ENCODE assay signal across 19 cellular contexts in the genomic region with DNA sequence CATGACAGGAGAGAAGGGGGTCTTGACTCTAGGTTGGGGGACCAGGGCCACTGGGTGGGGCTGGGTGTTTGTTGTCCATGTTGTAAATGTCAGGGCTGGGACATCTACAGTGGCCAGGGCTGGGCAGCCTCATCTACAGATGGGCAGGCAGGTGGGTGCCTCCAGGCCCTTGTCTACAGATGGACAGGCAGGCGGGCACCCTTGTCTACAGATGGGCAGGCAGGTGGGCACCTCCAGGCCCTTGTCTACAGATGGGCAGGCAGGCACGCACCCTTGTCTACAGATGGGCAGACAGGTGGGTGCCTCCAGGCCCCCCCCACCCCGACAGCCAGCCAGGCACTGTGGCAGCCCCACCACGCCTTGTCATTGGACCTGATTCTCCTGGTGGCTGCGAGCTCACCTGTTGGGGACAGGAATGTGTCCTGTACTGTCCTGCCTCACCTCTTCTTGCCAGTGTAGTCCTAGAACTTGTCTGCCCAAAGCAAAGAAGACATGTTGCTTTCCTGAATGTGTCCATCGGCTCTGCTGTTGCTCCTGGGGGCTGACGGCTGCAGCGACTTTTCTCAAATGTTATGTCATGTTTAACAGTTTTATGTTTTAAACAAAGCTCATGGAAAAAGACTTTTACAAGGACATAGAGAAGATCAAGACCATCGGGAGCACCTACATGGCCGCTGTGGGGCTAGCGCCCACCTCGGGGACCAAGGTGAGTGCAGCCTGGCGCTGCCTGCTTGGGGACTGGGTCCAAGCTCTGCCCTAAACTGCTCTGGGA.
DNase-seq lines count a peak whose midpoint lies in the region; ATAC-seq, FAIRE-seq and TF ChIP-seq lines count a peak whose summit lies in the region.
"Had no signal": no experiment of that assay in that cellular context is flagged by ENCODE, and none has a peak within 500 bp of the region (broad histone marks: within the 10 kb centered on the region; RNA-seq: fewer than 3 reads in every experiment).

No MANE protein-coding gene starts in this region.

- no peaks in the 10 kb centered on the region for H3K79me2 ChIP-seq in HepG2 (ENCODE audit: insufficient read depth, low read length)

- no peak for TF ChIP-seq EP300 in HepG2 (IDR thresholded peaks at IDR 0.05; ENCODE audit: low read depth in 2 of 2, low read length in 2 of 2)
- TF ChIP-seq EP300 in HepG2 (CRISPR knock-in tag; IDR thresholded peaks at IDR 0.05; ENCODE audit: borderline replicate concordance), result no peak

- CTCF ChIA-PET in HepG2 (lab: Yijun Ruan, JAX; ENCODE audit: low intra/inter-chr PET ratio, low total read pairs), result no interaction called here
- CTCF ChIA-PET in activated CD4-positive, alpha-beta memory T cell treated with anti-CD3 and anti-CD28 coated beads, Interleukin-2, amount 10 ng/mL, durations not matched to agents 7 days and 5 days (lab: Charles Lee), result no interaction called here

- H3K4me3 ChIP-seq in liver (ENCODE audit: low read depth in 1 of 3, low read length in 3 of 3), result no peak overlapping the region
- H3K4me3 ChIP-seq in HepG2 (replicated peaks in 1 of 3; ENCODE audit: insufficient read depth in 1 of 3, low read depth in 2 of 3, low read length in 3 of 3), result no peak overlapping the region
- no peak overlapping the region for H3K4me3 ChIP-seq in bronchial epithelial cell (ENCODE audit: low read depth, low read length)

- no peak for ATAC-seq in HepG2

- no peaks in the 10 kb centered on the region for H3K9me3 Mint-ChIP-seq in type B pancreatic cell
- no peaks in the 10 kb centered on the region for H3K9me3 Mint-ChIP-seq in activated CD4-positive, alpha-beta memory T cell treated with anti-CD3 and anti-CD28 coated beads, Interleukin-2, amount 10 ng/mL, durations not matched to agents 7 days and 5 days
- H3K9me3 Mint-ChIP-seq: CD4-positive, alpha-beta T cell; HFFc6 had no signal

- no peaks in the 10 kb centered on the region for H3K9me3 ChIP-seq in liver (ENCODE audit: control insufficient read depth in 4 of 4, low read length in 3 of 4)
- H3K9me3 ChIP-seq in HepG2 (ENCODE audit: low read length), result no peaks in the 10 kb centered on the region

- no peak overlapping the region for H3K4me2 ChIP-seq in HepG2 (ENCODE audit: low read depth, low read length)

- no peaks in the 10 kb centered on the region for H3K4me1 Mint-ChIP-seq in type B pancreatic cell (ENCODE audit: unreplicated experiment)
- no peaks in the 10 kb centered on the region for H3K4me1 Mint-ChIP-seq in activated CD4-positive, alpha-beta memory T cell treated with anti-CD3 and anti-CD28 coated beads, Interleukin-2, amount 10 ng/mL, durations not matched to agents 7 days and 5 days

- no TSS peak for BruUV-seq in HepG2 (replicated peaks; lab: Mats Ljungman, UMichigan)

- DNase-seq in HepG2 (ENCODE audit: low spot score), result no peak
- DNase-seq in bronchial epithelial cell (ENCODE audit: low read depth), result no peak
- DNase-seq in mesenteric fat pad (ENCODE audit: low spot score), result peak; percentile 49
- peak; percentile 52 for DNase-seq in type B pancreatic cell (ENCODE audit: extremely low spot score, unreplicated experiment)
- no peak for DNase-seq in foreskin melanocyte
- DNase-seq in activated CD4-positive, alpha-beta memory T cell treated with anti-CD3 and anti-CD28 coated beads, Interleukin-2, amount 10 ng/mL, durations not matched to agents 7 days and 5 days, result no peak
- DNase-seq: Calu3; CD4-positive, alpha-beta T cell; DMS79 treated with DMSO at 0.1 percent for 48 hours; GOT3; HFFc6; NCI-H1436 treated with DMSO at 0.1 percent for 48 hours; NCI-H2107; NCI-H345; NCI-H526 treated with DMSO at 0.1 percent for 48 hours had no signal

- no peak overlapping the region for H3K27ac Mint-ChIP-seq in type B pancreatic cell
- no peak overlapping the region for H3K27ac Mint-ChIP-seq in activated CD4-positive, alpha-beta memory T cell treated with anti-CD3 and anti-CD28 coated beads, Interleukin-2, amount 10 ng/mL, durations not matched to agents 7 days and 5 days
- H3K27ac Mint-ChIP-seq: CD4-positive, alpha-beta T cell; HFFc6 had no signal

- no peak overlapping the region for H3K4me3 Mint-ChIP-seq in type B pancreatic cell
- no peak overlapping the region for H3K4me3 Mint-ChIP-seq in activated CD4-positive, alpha-beta memory T cell treated with anti-CD3 and anti-CD28 coated beads, Interleukin-2, amount 10 ng/mL, durations not matched to agents 7 days and 5 days
- H3K4me3 Mint-ChIP-seq: CD4-positive, alpha-beta T cell; HFFc6 had no signal

- peaks cover 1 to 37% (median 28%) of the 10 kb centered on the region in 4 donors for H3K36me3 ChIP-seq in liver (ENCODE audit: control insufficient read depth in 4 of 4, insufficient read depth in 3 of 4, low read depth in 1 of 4, low read length in 3 of 4)
- H3K36me3 ChIP-seq in HepG2 (replicated peaks in 1 of 2; ENCODE audit: control insufficient read depth in 1 of 2, insufficient read depth in 2 of 2, low read length in 2 of 2), result no peaks in the 10 kb centered on the region
- no peaks in the 10 kb centered on the region for H3K36me3 ChIP-seq in bronchial epithelial cell (ENCODE audit: control insufficient read depth, insufficient read depth, low read length)

- WGBS in liver, result 94% methylated on average over 13 of the region's 13 CpGs
- 89% methylated on average over 10 of the region's 13 CpGs for WGBS in HepG2 (ENCODE audit: low lambda C conversion rate)

- H3K9ac ChIP-seq in liver (ENCODE audit: low read depth in 1 of 2, low read length in 2 of 2) (no peak overlapping the region), HepG2 (ENCODE audit: insufficient read depth, low read depth, low read length) (no peak overlapping the region)

- intact Hi-C loops in HepG2 (cut with micrococcal nuclease; ENCODE audit: unreplicated experiment), result no loop called here

- H3K27me3 ChIP-seq in liver (ENCODE audit: control insufficient read depth in 4 of 4, insufficient read depth in 4 of 4, low read length in 3 of 4) (no peaks in the 10 kb centered on the region), HepG2 (ENCODE audit: control insufficient read depth in 1 of 2, insufficient read depth in 2 of 2, low read length in 2 of 2) (peaks cover 4% of the 10 kb centered on the region in 2 experiments; a peak in 2 of 5 replicates), bronchial epithelial cell (ENCODE audit: control insufficient read depth, insufficient read depth, low read length) (peaks cover 2% of the 10 kb centered on the region)

- POLR2A ChIA-PET in HepG2 (lab: Yijun Ruan, JAX), result no interaction called here
- POLR2A ChIA-PET in activated CD4-positive, alpha-beta memory T cell treated with anti-CD3 and anti-CD28 coated beads, Interleukin-2, amount 10 ng/mL, durations not matched to agents 7 days and 5 days (lab: Charles Lee), result no interaction called here

- no peak overlapping the region for H2AFZ ChIP-seq in HepG2 (ENCODE audit: low read length)

- TF ChIP-seq CTCF in liver (IDR thresholded peaks at IDR 0.05; ENCODE audit: low read depth, low read length, missing input control), result no peak
- no peak for TF ChIP-seq CTCF in HepG2 (CRISPR knock-in tag; IDR thresholded peaks at IDR 0.05)
- no peak for TF ChIP-seq CTCF in bronchial epithelial cell (IDR thresholded peaks at IDR 0.05; ENCODE audit: insufficient read depth, low read length, severe bottlenecking)
- no peak for TF ChIP-seq CTCF in type B pancreatic cell (conservative IDR thresholded peaks at IDR 0.05)

- H3K36me3 Mint-ChIP-seq in type B pancreatic cell, result no peaks in the 10 kb centered on the region
- no peaks in the 10 kb centered on the region for H3K36me3 Mint-ChIP-seq in activated CD4-positive, alpha-beta memory T cell treated with anti-CD3 and anti-CD28 coated beads, Interleukin-2, amount 10 ng/mL, durations not matched to agents 7 days and 5 days (ENCODE audit: low read depth)

- H3K27ac ChIP-seq in liver (ENCODE audit: low read depth in 1 of 2, low read length in 2 of 2), result peak overlapping the region; percentile 11 to 86
- no peak overlapping the region for H3K27ac ChIP-seq in HepG2 (ENCODE audit: extremely low read length, insufficient read depth, low read length)

- TF ChIP-seq RAD21 in liver (IDR thresholded peaks at IDR 0.05), result no peak
- TF ChIP-seq RAD21 in HepG2 (CRISPR knock-in tag; IDR thresholded peaks at IDR 0.05), result no peak

- H4K20me1 ChIP-seq in HepG2 (ENCODE audit: insufficient read depth, low read length), result no peaks in the 10 kb centered on the region

- no peak for TF ChIP-seq POLR2A in HepG2 (IDR thresholded peaks at IDR 0.05; ENCODE audit: insufficient read depth in 1 of 2, low read depth in 2 of 2, low read length in 2 of 2)

- in situ Hi-C loops in HepG2 (cut with HindIII; ENCODE audit: extremely low pct_ligation_motif_present, low pct_unique_long_range_greater_than_20kb), result no loop called here

- H3K4me1 ChIP-seq in liver (ENCODE audit: control insufficient read depth in 4 of 4, insufficient read depth in 4 of 4, low read length in 3 of 4), result peaks cover 8 to 43% (median 37%) of the 10 kb centered on the region in 4 donors
- H3K4me1 ChIP-seq in HepG2 (ENCODE audit: insufficient read depth, low read length), result peaks cover 18% of the 10 kb centered on the region

- no peaks in the 10 kb centered on the region for H3K27me3 Mint-ChIP-seq in type B pancreatic cell
- H3K27me3 Mint-ChIP-seq in activated CD4-positive, alpha-beta memory T cell treated with anti-CD3 and anti-CD28 coated beads, Interleukin-2, amount 10 ng/mL, durations not matched to agents 7 days and 5 days, result peaks cover 10% of the 10 kb centered on the region

- FAIRE-seq in HepG2 (lab: Jason Lieb, UNC), result no peak
- FAIRE-seq in bronchial epithelial cell (lab: Jason Lieb, UNC), result peak; percentile 58
- FAIRE-seq: G401.6, GM12891, HTR-8/SVneo had no signal

TF ChIP-seq in liver, 16 proteins besides CTCF, POLR2A, EP300 and RAD21 (continues in another document):
- TF ChIP-seq YY1 (IDR thresholded peaks at IDR 0.05) (no peak), HNF4A (conservative IDR thresholded peaks at IDR 0.05) (no peak), RXRA (IDR thresholded peaks at IDR 0.05) (no peak)

TF ChIP-seq in HepG2, 621 proteins besides CTCF, POLR2A, EP300 and RAD21 (continues in another document):
- TF ChIP-seq ZNF761 (CRISPR knock-in tag; conservative IDR thresholded peaks at IDR 0.05) (no peak), ZNF207 (IDR thresholded peaks at IDR 0.05; ENCODE audit: borderline replicate concordance) (no peak), ZBTB1 (CRISPR knock-in tag; IDR thresholded peaks at IDR 0.05; ENCODE audit: borderline replicate concordance) (no peak)

Comparison
In these comparisons a context has a peak if more than half of its experiments do, and no peak if none do; other contexts are left out.
1. DNase-seq: peak in mesenteric fat pad (single experiment) and type B pancreatic cell (single experiment); none in HepG2 (single experiment), bronchial epithelial cell (single experiment), foreskin melanocyte (single experiment) and activated CD4-positive, alpha-beta memory T cell treated with anti-CD3 and anti-CD28 coated beads, Interleukin-2, amount 10 ng/mL, durations not matched to agents 7 days and 5 days (single experiment).